18 cellular contexts compared by ENCODE assay signal in genomic region chr3:73542127-73542526, GRCh38.
DNase-seq lines count a peak whose midpoint lies in the region; TF ChIP-seq lines count a peak whose summit lies in the region.
"Had no signal": no experiment of that assay in that cellular context is flagged by ENCODE, and none has a peak within 500 bp of the region (broad histone marks: within the 10 kb centered on the region; RNA-seq: fewer than 3 reads in every experiment).

No MANE protein-coding gene starts in this region.

- 27% methylated on average over 3 of the region's 3 CpGs for WGBS in prostate gland

- no peaks in the 10 kb centered on the region for H3K36me3 ChIP-seq in breast epithelium
- H3K36me3 ChIP-seq in prostate gland = no peaks in the 10 kb centered on the region
- H3K36me3 ChIP-seq: upper lobe of right lung had no signal

- peak overlapping the region; percentile 38 to 60 for H3K27ac ChIP-seq in breast epithelium
- peak overlapping the region; percentile 62 to 74 for H3K27ac ChIP-seq in prostate gland
- H3K27ac ChIP-seq: upper lobe of right lung had no signal

- no peak for TF ChIP-seq CTCF in breast epithelium (IDR thresholded peaks at IDR 0.05)
- TF ChIP-seq CTCF in prostate gland (IDR thresholded peaks at IDR 0.05) = no peak

- H3K4me3 ChIP-seq in breast epithelium = no peak overlapping the region
- no peak overlapping the region for H3K4me3 ChIP-seq in prostate gland
- H3K4me3 ChIP-seq: upper lobe of right lung had no signal

- H3K9me3 ChIP-seq in breast epithelium = no peaks in the 10 kb centered on the region
- H3K9me3 ChIP-seq in prostate gland = no peaks in the 10 kb centered on the region
- H3K9me3 ChIP-seq: upper lobe of right lung had no signal

- DNase-seq in NCI-H2107 treated with DMSO at 0.1 percent for 48 hours (lab: John Stamatoyannopoulos, UW; ENCODE audit: unreplicated experiment) (peak; percentile 33), NCI-H2107 (lab: John Stamatoyannopoulos, UW) (no peak), NCI-H2081 (lab: John Stamatoyannopoulos, UW) (peak; percentile 73 to 91), breast epithelium (ENCODE audit: low spot score in 2 of 2) (peak; percentile 42 to 71), prostate gland (ENCODE audit: low spot score) (peak; percentile 86), epidermal melanocyte (ENCODE audit: insufficient read length, low spot score) (no peak), inferior parietal cortex (ENCODE audit: extremely low spot score) (no peak)
- no peak for DNase-seq in activated CD4-positive, alpha-beta T cell treated with anti-CD3 and anti-CD28 coated beads for 48 hours
- DNase-seq: activated B cell treated with CpG ODN at 0.5 μM for 24 hours; activated naive CD4-positive, alpha-beta T cell treated with Interleukin-2 at 50 U/mL for 16 hours; CD4-positive, alpha-beta T cell; dermis blood vessel endothelial cell; kidney glomerular epithelial cell; MV-4-11; NCI-H524; stimulated activated naive CD4-positive, alpha-beta T cell; T-helper 1 cell; upper lobe of right lung had no signal

- TF ChIP-seq POLR2A in breast epithelium (IDR thresholded peaks at IDR 0.05) = no peak
- TF ChIP-seq POLR2A in prostate gland (IDR thresholded peaks at IDR 0.05) = no peak

- intact Hi-C loops in breast epithelium (cut with DNase I; ENCODE audit: low total_unique reads) (no loop called here), prostate gland (cut with DNase I) (no loop called here)

- H3K4me1 ChIP-seq in breast epithelium (peaks cover 0 to 14% of the 10 kb centered on the region in 2 donors), prostate gland (replicated peaks) (peaks cover 23% of the 10 kb centered on the region)
- H3K4me1 ChIP-seq: upper lobe of right lung had no signal

- H3K27me3 ChIP-seq in breast epithelium (no peaks in the 10 kb centered on the region), prostate gland (replicated peaks; ENCODE audit: insufficient read depth) (no peaks in the 10 kb centered on the region)
- H3K27me3 ChIP-seq: upper lobe of right lung had no signal

Comparison
In these comparisons a context has a peak if more than half of its experiments do, and no peak if none do; other contexts are left out.
1. DNase-seq: peak in NCI-H2107 treated with DMSO at 0.1 percent for 48 hours (single experiment), NCI-H2081 (2 of 2), breast epithelium (2 of 2) and prostate gland (single experiment); none in NCI-H2107 (single experiment), epidermal melanocyte (single experiment), activated CD4-positive, alpha-beta T cell treated with anti-CD3 and anti-CD28 coated beads for 48 hours (single experiment) and inferior parietal cortex (single experiment).